Comparison of ENCODE assay signal across 18 cellular contexts in genomic region chr19:39915848-39916215, GRCh38. TPM values are rescaled to one million over a fixed set of nuclear protein-coding genes. Genes with fewer than 3 reads are reported as not detected.
DNase-seq lines count a peak whose midpoint lies in the region; ATAC-seq and TF ChIP-seq lines count a peak whose summit lies in the region.
"Had no signal": no experiment of that assay in that cellular context is flagged by ENCODE, and none has a peak within 500 bp of the region (broad histone marks: within the 10 kb centered on the region; RNA-seq: fewer than 3 reads in every experiment).

No MANE protein-coding gene starts in this region.

- H2AFZ ChIP-seq in neural progenitor cell (replicated peaks) (no peak overlapping the region), SK-N-SH (ENCODE audit: low read depth) (no peak overlapping the region)

- H3K4me3 ChIP-seq in H7 (ENCODE audit: insufficient read depth, low read depth, low read length) (no peak overlapping the region), neural progenitor cell (no peak overlapping the region), SK-N-SH (ENCODE audit: low read depth in 2 of 2, low read length in 1 of 2) (no peak overlapping the region)
- H3K4me3 ChIP-seq: A549, BLaER1, Peyer's patch, SJSA1 had no signal

- H4K20me1 ChIP-seq in neural progenitor cell (ENCODE audit: low read depth) (no peaks in the 10 kb centered on the region), SK-N-SH (ENCODE audit: insufficient read depth) (no peaks in the 10 kb centered on the region)
- H4K20me1 ChIP-seq: BLaER1 had no signal

- H3F3A ChIP-seq in neural progenitor cell (ENCODE audit: low read depth) (no peaks in the 10 kb centered on the region), SK-N-SH (replicated peaks; ENCODE audit: insufficient read depth) (no peaks in the 10 kb centered on the region)

- no peak for TF ChIP-seq RAD21 in SK-N-SH (IDR thresholded peaks at IDR 0.05; ENCODE audit: low read length)

- 69% methylated on average over 15 of the region's 17 CpGs for WGBS in SK-N-SH (ENCODE audit: low lambda C conversion rate)

- H3K4me1 ChIP-seq in neural progenitor cell (no peaks in the 10 kb centered on the region), SK-N-SH (ENCODE audit: control insufficient read depth in 1 of 2, insufficient read depth in 2 of 2, low read depth in 1 of 2, low read length in 1 of 2) (no peaks in the 10 kb centered on the region)
- H3K4me1 ChIP-seq: BLaER1, SJSA1 had no signal

- H3K4me3 Mint-ChIP-seq in T-helper 17 cell, result no peak overlapping the region
- H3K4me3 Mint-ChIP-seq in neural progenitor cell, result no peak overlapping the region

- H3K27ac Mint-ChIP-seq in T-helper 17 cell (peak overlapping the region; percentile 83), neural progenitor cell (peak overlapping the region; percentile 50)

- H3K36me3 Mint-ChIP-seq in T-helper 17 cell (ENCODE audit: low read depth) (peaks cover 2% of the 10 kb centered on the region), neural progenitor cell (no peaks in the 10 kb centered on the region)

- no peak for TF ChIP-seq EP300 in SK-N-SH (IDR thresholded peaks at IDR 0.05; ENCODE audit: borderline replicate concordance in 1 of 2, low read depth in 1 of 2, low read length in 1 of 2)

- CTCF ChIA-PET in SK-N-SH (lab: Yijun Ruan, JAX), result no interaction called here

- H3K9me3 ChIP-seq in T-helper 17 cell (ENCODE audit: control insufficient read depth, low read length, poor library complexity, severe bottlenecking) (no peaks in the 10 kb centered on the region), neural progenitor cell (ENCODE audit: low read depth) (no peaks in the 10 kb centered on the region), SK-N-SH (no peaks in the 10 kb centered on the region)
- H3K9me3 ChIP-seq: A549, BLaER1, Peyer's patch, SJSA1 had no signal

- ATAC-seq in T-helper 17 cell (no peak), HG03108 (IDR thresholded peaks at IDR 0.05; ENCODE audit: unreplicated experiment) (no peak)
- ATAC-seq: HCT116 had no signal

- H3K36me3 ChIP-seq in H7 (replicated peaks; ENCODE audit: control insufficient read depth, insufficient read depth, low read length) (no peaks in the 10 kb centered on the region), neural progenitor cell (no peaks in the 10 kb centered on the region), SK-N-SH (replicated peaks in 1 of 2; ENCODE audit: control insufficient read depth in 1 of 2, insufficient read depth in 2 of 2, low read length in 1 of 2) (no peaks in the 10 kb centered on the region)
- H3K36me3 ChIP-seq: BLaER1, Peyer's patch, SJSA1 had no signal

- H3K9ac ChIP-seq in neural progenitor cell (no peak overlapping the region), SK-N-SH (no peak overlapping the region)
- H3K9ac ChIP-seq: BLaER1 had no signal

- H3K27ac ChIP-seq in neural progenitor cell (no peak overlapping the region), SK-N-SH (ENCODE audit: low read depth in 2 of 2, low read length in 1 of 2) (no peak overlapping the region)
- H3K27ac ChIP-seq: BLaER1, Peyer's patch, SJSA1 had no signal

- H3K79me2 ChIP-seq in neural progenitor cell (ENCODE audit: low read depth), result no peaks in the 10 kb centered on the region
- H3K79me2 ChIP-seq in SK-N-SH (ENCODE audit: insufficient read depth), result no peaks in the 10 kb centered on the region

- H3K4me2 ChIP-seq in neural progenitor cell (no peak overlapping the region), SK-N-SH (no peak overlapping the region)
- H3K4me2 ChIP-seq: A549, BLaER1 had no signal

- H3K27me3 ChIP-seq in H7 (ENCODE audit: control insufficient read depth, insufficient read depth, low read length), result no peaks in the 10 kb centered on the region
- H3K27me3 ChIP-seq in neural progenitor cell, result no peaks in the 10 kb centered on the region
- no peaks in the 10 kb centered on the region for H3K27me3 ChIP-seq in SK-N-SH (ENCODE audit: insufficient read depth)
- H3K27me3 ChIP-seq: BLaER1, Peyer's patch, SJSA1 had no signal

- no peaks in the 10 kb centered on the region for H3K9me2 ChIP-seq in SK-N-SH

- H3K4me1 Mint-ChIP-seq in T-helper 17 cell (peaks cover 11% of the 10 kb centered on the region), neural progenitor cell (no peaks in the 10 kb centered on the region)

- DNase-seq in DMS53 treated with DMSO at 0.1 percent for 48 hours (lab: John Stamatoyannopoulos, UW; ENCODE audit: unreplicated experiment) (peak; percentile 63), H7 (peak; percentile 45), T-helper 17 cell (no peak), neural progenitor cell (ENCODE audit: low spot score) (no peak), SK-N-SH (no peak), putamen (ENCODE audit: low spot score) (no peak), COLO668 (lab: John Stamatoyannopoulos, UW; ENCODE audit: unreplicated experiment) (no peak)
- DNase-seq: CD4-positive, alpha-beta memory T cell; DMS79; NCI-H1092 treated with DMSO at 0.1 percent for 48 hours; NCI-H226; NCI-H526 treated with DMSO at 0.1 percent for 48 hours had no signal

- POLR2A ChIA-PET in SK-N-SH (lab: Yijun Ruan, JAX), result no interaction called here

- no peaks in the 10 kb centered on the region for H3K9me3 Mint-ChIP-seq in neural progenitor cell
- H3K9me3 Mint-ChIP-seq: CD4-positive, alpha-beta memory T cell had no signal

- no peak for TF ChIP-seq CTCF in neural progenitor cell (IDR thresholded peaks at IDR 0.05)
- TF ChIP-seq CTCF in SK-N-SH (IDR thresholded peaks at IDR 0.05), result no peak

- H3K27me3 Mint-ChIP-seq in T-helper 17 cell (no peaks in the 10 kb centered on the region), neural progenitor cell (ENCODE audit: insufficient read depth, low read depth) (peaks cover 8% of the 10 kb centered on the region)
- H3K27me3 Mint-ChIP-seq: CD4-positive, alpha-beta memory T cell had no signal

TF ChIP-seq in SK-N-SH, 30 proteins besides CTCF, POLR2A, EP300 and RAD21 (continues in another document):
- TF ChIP-seq ELF1 (IDR thresholded peaks at IDR 0.05) (no peak), TEAD4 (IDR thresholded peaks at IDR 0.05; ENCODE audit: borderline replicate concordance, insufficient read depth) (no peak), RCOR1 (IDR thresholded peaks at IDR 0.05; ENCODE audit: low read length) (no peak), TAF1 (IDR thresholded peaks at IDR 0.05; ENCODE audit: borderline replicate concordance, low read depth, low read length) (no peak), NFIC (IDR thresholded peaks at IDR 0.05; ENCODE audit: borderline replicate concordance) (no peak), PBX3 (IDR thresholded peaks at IDR 0.05) (no peak), JUND (IDR thresholded peaks at IDR 0.05) (no peak), USF1 (IDR thresholded peaks at IDR 0.05; ENCODE audit: borderline replicate concordance, low read depth) (no peak), GABPA (IDR thresholded peaks at IDR 0.05; ENCODE audit: low read depth) (no peak), USF2 (IDR thresholded peaks at IDR 0.05; ENCODE audit: borderline replicate concordance, low read depth, low read length) (no peak), SMC3 (IDR thresholded peaks at IDR 0.05; ENCODE audit: low read depth, low read length) (no peak)

RNA-seq across cellular contexts. Expression of gene FCGBP, which starts 18.6 kb away (rescaled TPM):
- 0.10 and 0.22 TPM in 2 replicates for total RNA-seq in H7 (2014; rRNA removed; shearing (Covaris generic))
- total RNA-seq in T-helper 17 cell, result 10 to 100 TPM in 1 of 2 donors, 1 to 10 TPM in 1; 9.1 to 10.1 TPM
- 0.06 and 0.22 TPM in 2 replicates for total RNA-seq in neural progenitor cell (ENCODE audit: low replicate concordance)
- 0.07 and 0.10 TPM in 2 replicates for polyA plus RNA-seq in SK-N-SH (2012; rRNA removed)
- 0.01 TPM in 2 replicates for polyA plus RNA-seq in SK-N-SH (2012; cell fraction: cytosol; rRNA removed)
- 0.18 and 0.29 TPM in 2 replicates for polyA plus RNA-seq in SK-N-SH (2012; cell fraction: nucleus; rRNA removed)

RNA-seq across cellular contexts. Expression of gene PSMC4, which starts 55.1 kb away (rescaled TPM):
- total RNA-seq in H7 (2014; rRNA removed; shearing (Covaris generic)), result 153 and 227 TPM in 2 replicates
- total RNA-seq in T-helper 17 cell, result 10 to 100 TPM; 82.2 to 87.5 TPM
- 68.7 and 85.1 TPM in 2 replicates for total RNA-seq in neural progenitor cell (ENCODE audit: low replicate concordance)
- 172 and 173 TPM in 2 replicates for polyA plus RNA-seq in SK-N-SH (2012; rRNA removed)
- 101 and 131 TPM in 2 replicates for polyA plus RNA-seq in SK-N-SH (2012; cell fraction: cytosol; rRNA removed)
- polyA plus RNA-seq in SK-N-SH (2012; cell fraction: nucleus; rRNA removed), result 150 and 180 TPM in 2 replicates

Comparison
In these comparisons a context has a peak if more than half of its experiments do, and no peak if none do; other contexts are left out.
1. DNase-seq: peak in DMS53 treated with DMSO at 0.1 percent for 48 hours (single experiment) and H7 (single experiment); none in T-helper 17 cell (0 of 3), neural progenitor cell (single experiment), SK-N-SH (single experiment), putamen (single experiment) and COLO668 (single experiment).